In the genomic region with DNA sequence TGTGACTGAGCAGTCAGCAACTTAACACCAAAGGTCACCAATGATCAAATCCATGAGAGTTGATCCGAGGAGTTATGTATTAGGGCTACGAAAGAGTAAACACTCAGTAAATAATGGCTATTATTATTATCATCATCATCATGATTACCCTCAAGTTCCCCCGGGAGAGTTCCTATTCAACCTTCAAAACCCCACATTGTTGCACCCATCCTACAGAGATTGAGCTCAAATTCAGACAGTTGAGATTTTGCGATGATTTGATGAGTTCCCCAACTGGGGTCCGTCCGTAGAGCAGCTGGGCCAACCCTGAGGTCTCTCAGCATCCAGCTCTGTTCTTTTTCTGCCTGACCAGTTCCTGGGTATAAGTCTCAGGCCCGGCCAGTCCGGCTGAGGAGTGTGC, we compare ENCODE assay signal across 11 cellular contexts. TPM values are rescaled to one million over a fixed set of nuclear protein-coding genes. Genes with fewer than 3 reads are reported as not detected.
"Had no signal": no experiment of that assay in that cellular context is flagged by ENCODE, and none has a peak within 500 bp of the region (broad histone marks: within the 10 kb centered on the region; RNA-seq: fewer than 3 reads in every experiment).

No MANE protein-coding gene starts in this region.

RNA-seq across cellular contexts. Expression of gene CGB1, which starts 1.4 kb away (rescaled TPM):
- total RNA-seq: LHCN-M2; MCF 10A; NCI-H460; OCI-LY7; Right ventricle myocardium inferior; RPMI7951; SJCRH30; T-cell; T-helper 1 cell treated with Interleukin-12 subunit alpha and Interleukin-12 subunit beta and Interleukin-4 antibody, amounts not matched to agents 30 ng/mL and 1 ng/mL, for 36 hours; T-helper 17 cell had no signal
- polyA plus RNA-seq: SK-N-SH had no signal

RNA-seq across cellular contexts. Expression of gene CGB5, which starts 5.5 kb away (rescaled TPM):
- total RNA-seq: MCF 10A; NCI-H460; OCI-LY7; Right ventricle myocardium inferior; RPMI7951; SJCRH30; T-cell; T-helper 1 cell treated with Interleukin-12 subunit alpha and Interleukin-12 subunit beta and Interleukin-4 antibody, amounts not matched to agents 30 ng/mL and 1 ng/mL, for 36 hours; T-helper 17 cell had no signal

RNA-seq across cellular contexts. Expression of gene CGB2, which starts 6.4 kb away (rescaled TPM):
- total RNA-seq: LHCN-M2; MCF 10A; NCI-H460; OCI-LY7; Right ventricle myocardium inferior; RPMI7951; SJCRH30; T-cell; T-helper 1 cell treated with Interleukin-12 subunit alpha and Interleukin-12 subunit beta and Interleukin-4 antibody, amounts not matched to agents 30 ng/mL and 1 ng/mL, for 36 hours; T-helper 17 cell had no signal

RNA-seq across cellular contexts. Expression of gene CGB8, which starts 10.8 kb away (rescaled TPM):
- total RNA-seq: LHCN-M2; NCI-H460; OCI-LY7; Right ventricle myocardium inferior; RPMI7951; SJCRH30; T-cell; T-helper 1 cell treated with Interleukin-12 subunit alpha and Interleukin-12 subunit beta and Interleukin-4 antibody, amounts not matched to agents 30 ng/mL and 1 ng/mL, for 36 hours; T-helper 17 cell had no signal

RNA-seq across cellular contexts. Expression of gene CGB3, which starts 14.0 kb away (rescaled TPM):
- total RNA-seq: LHCN-M2; MCF 10A; NCI-H460; OCI-LY7; Right ventricle myocardium inferior; RPMI7951; SJCRH30; T-cell; T-helper 1 cell treated with Interleukin-12 subunit alpha and Interleukin-12 subunit beta and Interleukin-4 antibody, amounts not matched to agents 30 ng/mL and 1 ng/mL, for 36 hours; T-helper 17 cell had no signal
